1 cellular context compared by ENCODE assay signal in genomic region chr3:56930706-56931105, GRCh38.
TF ChIP-seq lines count a peak whose summit lies in the region.

No MANE protein-coding gene starts in this region.

TF ChIP-seq in HEK293, 187 proteins besides CTCF, POLR2A, EP300 and RAD21 (continued from another document):
- TF ChIP-seq INSM2 (tag by site-specific recombination; IDR thresholded peaks at IDR 0.05) (no peak), ZNF26 (tag by site-specific recombination; IDR thresholded peaks at IDR 0.05) (no peak), ATF2 (tag by site-specific recombination; IDR thresholded peaks at IDR 0.05; ENCODE audit: low read depth) (no peak), ZNF202 (tag by site-specific recombination; IDR thresholded peaks at IDR 0.05; ENCODE audit: borderline replicate concordance) (no peak), ZBTB20 (tag by site-specific recombination; IDR thresholded peaks at IDR 0.05) (no peak), ZNF518A (tag by site-specific recombination; conservative IDR thresholded peaks at IDR 0.05; ENCODE audit: low read depth) (no peak), ZNF157 (tag by site-specific recombination; IDR thresholded peaks at IDR 0.05) (no peak), SCRT2 (tag by site-specific recombination; IDR thresholded peaks at IDR 0.05) (peak; percentile 48), ZNF654 (tag by site-specific recombination; IDR thresholded peaks at IDR 0.05; ENCODE audit: low read depth) (no peak), SCRT1 (tag by site-specific recombination; IDR thresholded peaks at IDR 0.05; ENCODE audit: borderline replicate concordance) (peak; percentile 11; the same call in 1 of the 2 replicates), MEIS1 (CRISPR knock-in tag; IDR thresholded peaks at IDR 0.05; ENCODE audit: borderline replicate concordance) (no peak)
